ENCODE assay signal across 8 cellular contexts in the genomic region with DNA sequence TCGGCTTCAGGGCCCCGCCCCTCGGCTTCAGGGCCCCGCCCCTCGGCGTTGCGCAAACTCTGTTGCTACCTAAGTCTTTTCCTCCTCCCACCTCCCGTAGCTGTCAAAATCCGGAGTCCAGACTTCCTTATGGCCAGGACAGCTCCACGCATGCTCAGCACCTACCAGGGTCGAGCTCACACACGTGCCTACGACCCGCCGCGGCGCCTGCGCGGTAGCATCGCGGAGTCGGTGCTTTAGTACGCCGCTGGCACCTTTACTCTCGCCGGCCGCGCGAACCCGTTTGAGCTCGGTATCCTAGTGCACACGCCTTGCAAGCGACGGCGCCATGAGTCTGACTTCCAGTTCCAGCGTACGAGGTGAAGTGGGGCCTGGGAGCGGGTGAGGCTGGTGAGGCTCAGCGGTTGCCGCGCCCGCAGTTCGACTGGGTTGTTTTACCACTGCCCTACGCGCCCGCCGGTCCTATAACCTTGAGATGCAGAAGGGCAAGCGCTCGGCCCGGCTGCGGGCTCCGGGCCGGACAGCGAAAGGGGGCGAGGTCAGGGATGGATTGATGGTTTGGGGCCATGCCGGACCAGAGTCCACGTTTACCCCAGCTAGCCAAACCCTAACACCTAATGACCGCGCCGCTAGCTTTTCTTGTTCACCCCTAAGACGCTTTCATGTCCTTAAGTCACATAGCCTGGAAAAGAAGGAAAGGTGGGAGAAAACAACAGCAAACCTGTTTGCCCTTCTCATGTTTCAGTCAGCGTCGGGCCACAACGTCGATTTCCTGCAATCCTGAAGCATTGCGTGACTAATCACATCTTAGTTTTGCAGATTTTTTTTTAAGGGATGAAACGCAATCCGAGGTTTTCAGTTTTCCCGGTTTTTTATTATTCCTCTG.
DNase-seq lines count a peak whose midpoint lies in the region; ATAC-seq lines count a peak whose summit lies in the region.

A gene (plus strand): TSS at position 217 of the 886 bp plus-strand sequence. CDS start 112 bp downstream, at position 329.

- ATAC-seq in GM19023 (IDR thresholded peaks at IDR 0.05; ENCODE audit: unreplicated experiment) (peak; percentile 60), HG03280 (IDR thresholded peaks at IDR 0.05; ENCODE audit: unreplicated experiment) (peak; percentile 58)

- peak; percentile 98 for DNase-seq in AG08396 (ENCODE audit: low spot score)
- DNase-seq in NCI-H345 treated with DMSO at 0.1 percent for 48 hours (lab: John Stamatoyannopoulos, UW; ENCODE audit: unreplicated experiment) = peak; percentile 90
- DNase-seq in activated CD4-positive, CD25-positive, alpha-beta regulatory T cell (lab: John Stamatoyannopoulos, UW) = peak; percentile 83 to 92 (median 86)
- peak; percentile 97 for DNase-seq in central memory CD4-positive, alpha-beta T cell
- DNase-seq in inferior parietal cortex (ENCODE audit: extremely low spot score) = peak; percentile 97
- peak; percentile 85 to 88 for DNase-seq in stimulated activated CD4-positive, alpha-beta T cell treated with anti-CD3 and anti-CD28 coated beads, Interleukin-12 subunit alpha, Interleukin-12 subunit beta, amount 100 ng/mL, for 24 hours (ENCODE audit: low read depth in 2 of 2)

Comparison
In these comparisons a context has a peak if more than half of its experiments do, and no peak if none do; other contexts are left out.
1. Peak in every context shown above with its lines: DNase-seq and ATAC-seq.